ENCODE assay signal across 8 cellular contexts in genomic region chr6:78583079-78583478, GRCh38.
"Had no signal": no experiment of that assay in that cellular context is flagged by ENCODE, and none has a peak within 500 bp of the region (broad histone marks: within the 10 kb centered on the region; RNA-seq: fewer than 3 reads in every experiment).

No MANE protein-coding gene starts in this region.

- FAIRE-seq: G401.6, GM12878, GM12891, GM12892, GM18507, GM19239 had no signal

- H3K4me3 ChIP-seq: GM12878 had no signal

- DNase-seq: GDM1, GF-D8 had no signal

- ATAC-seq: GM12878 had no signal
